In genomic region chr6:78614961-78615360, GRCh38 we compare ENCODE assay signal across 18 cellular contexts.
DNase-seq lines count a peak whose midpoint lies in the region; ATAC-seq, FAIRE-seq and TF ChIP-seq lines count a peak whose summit lies in the region.
"Had no signal": no experiment of that assay in that cellular context is flagged by ENCODE, and none has a peak within 500 bp of the region (broad histone marks: within the 10 kb centered on the region; RNA-seq: fewer than 3 reads in every experiment).

No MANE protein-coding gene starts in this region.

- FAIRE-seq in GM12891 (lab: Jason Lieb, UNC), result no peak
- FAIRE-seq: A549, bronchial epithelial cell, kidney, TTC549 had no signal

- H3K27me3 Mint-ChIP-seq in stimulated activated naive B cell treated with anti-CD40 and anti-IgM and Interleukin-4, amounts not matched to agents 10 μg/mL and 1 μg/mL and 100 μg/mL, for 72 hours, result no peaks in the 10 kb centered on the region
- H3K27me3 Mint-ChIP-seq: type B pancreatic cell had no signal

- H3K27ac Mint-ChIP-seq in stimulated activated naive B cell treated with anti-CD40 and anti-IgM and Interleukin-4, amounts not matched to agents 10 μg/mL and 1 μg/mL and 100 μg/mL, for 72 hours, result no peak overlapping the region
- H3K27ac Mint-ChIP-seq: activated CD8-positive, alpha-beta T cell treated with anti-CD3 and anti-CD28 coated beads, Interleukin-2, amount 10 ng/mL, durations not matched to agents 7 days and 5 days; type B pancreatic cell had no signal

- H3K4me1 Mint-ChIP-seq in stimulated activated naive B cell treated with anti-CD40 and anti-IgM and Interleukin-4, amounts not matched to agents 10 μg/mL and 1 μg/mL and 100 μg/mL, for 72 hours, result no peaks in the 10 kb centered on the region

- ATAC-seq in GM19395 (IDR thresholded peaks at IDR 0.05; ENCODE audit: unreplicated experiment) (peak; percentile 22), HG02798 (IDR thresholded peaks at IDR 0.05; ENCODE audit: poor library complexity, unreplicated experiment) (peak; percentile 71), HG03460 (IDR thresholded peaks at IDR 0.05; ENCODE audit: unreplicated experiment) (peak; percentile 32)
- no peak for ATAC-seq in stimulated activated naive B cell treated with anti-CD40 and anti-IgM and Interleukin-4, amounts not matched to agents 10 μg/mL and 1 μg/mL and 100 μg/mL, for 72 hours (replicated peaks)
- ATAC-seq: A549; activated CD8-positive, alpha-beta T cell treated with anti-CD3 and anti-CD28 coated beads, Interleukin-2, amount 10 ng/mL, durations not matched to agents 7 days and 5 days; psoas muscle had no signal

- no peak overlapping the region for H3K4me3 Mint-ChIP-seq in stimulated activated naive B cell treated with anti-CD40 and anti-IgM and Interleukin-4, amounts not matched to agents 10 μg/mL and 1 μg/mL and 100 μg/mL, for 72 hours
- H3K4me3 Mint-ChIP-seq: activated CD8-positive, alpha-beta T cell treated with anti-CD3 and anti-CD28 coated beads, Interleukin-2, amount 10 ng/mL, durations not matched to agents 7 days and 5 days; type B pancreatic cell had no signal

- H3K9me3 Mint-ChIP-seq in stimulated activated naive B cell treated with anti-CD40 and anti-IgM and Interleukin-4, amounts not matched to agents 10 μg/mL and 1 μg/mL and 100 μg/mL, for 72 hours, result no peaks in the 10 kb centered on the region
- H3K9me3 Mint-ChIP-seq: type B pancreatic cell had no signal

- TF ChIP-seq POLR2A in GM12891 (IDR thresholded peaks at IDR 0.05; ENCODE audit: low read depth, low read length), result no peak

- no peak for TF ChIP-seq CTCF in GM12865 (IDR thresholded peaks at IDR 0.05; ENCODE audit: insufficient read depth, low read depth, low read length, missing control alignments)

- DNase-seq in GM12865 (ENCODE audit: low read depth) (peak; percentile 6), superior temporal gyrus (ENCODE audit: extremely low spot score) (no peak), GM12891 (ENCODE audit: insufficient read length, low spot score) (no peak)
- no peak for DNase-seq in stimulated activated naive B cell treated with anti-CD40 and anti-IgM and Interleukin-4, amounts not matched to agents 10 μg/mL and 1 μg/mL and 100 μg/mL, for 72 hours
- DNase-seq in activated CD8-positive, alpha-beta memory T cell treated with anti-CD3 and anti-CD28 coated beads, Interleukin-2, amount 50 U/mL, for 4 hours, result no peak
- DNase-seq: activated CD8-positive, alpha-beta T cell treated with anti-CD3 and anti-CD28 coated beads, Interleukin-2, amount 10 ng/mL, durations not matched to agents 7 days and 5 days; kidney; NCI-H187; psoas muscle; SHP77 treated with DMSO at 0.1 percent for 48 hours; stimulated activated CD8-positive, alpha-beta memory T cell treated with anti-CD3 and anti-CD28 coated beads, Interleukin-4, amount 100 ng/mL, for 48 hours had no signal

- H3K4me3 ChIP-seq in GM12865 (ENCODE audit: low read depth, low read length), result peak overlapping the region; percentile 20; the same call in 1 of the 2 replicates
- H3K4me3 ChIP-seq: A549, psoas muscle had no signal

- H3K36me3 Mint-ChIP-seq in stimulated activated naive B cell treated with anti-CD40 and anti-IgM and Interleukin-4, amounts not matched to agents 10 μg/mL and 1 μg/mL and 100 μg/mL, for 72 hours, result no peaks in the 10 kb centered on the region
- H3K36me3 Mint-ChIP-seq: type B pancreatic cell had no signal

TF ChIP-seq in GM12891, 5 proteins besides CTCF, POLR2A, EP300 and RAD21:
- TF ChIP-seq PAX5 (IDR thresholded peaks at IDR 0.05; ENCODE audit: insufficient read depth, low read length, severe bottlenecking), result no peak
- no peak for TF ChIP-seq POLR2AphosphoS5 (IDR thresholded peaks at IDR 0.05; ENCODE audit: low read depth, low read length)
- TF ChIP-seq SPI1 (IDR thresholded peaks at IDR 0.05; ENCODE audit: low read depth, low read length), result no peak
- TF ChIP-seq TAF1 (IDR thresholded peaks at IDR 0.05; ENCODE audit: low read depth, low read length), result no peak
- no peak for TF ChIP-seq POU2F2 (IDR thresholded peaks at IDR 0.05; ENCODE audit: low read depth, low read length)
TF ChIP-seq in GM12891: peak in this region for 0.

Comparison
In these comparisons a context has a peak if more than half of its experiments do, and no peak if none do; other contexts are left out.
1. ATAC-seq: peak in GM19395 (single experiment), HG02798 (single experiment) and HG03460 (single experiment); none in stimulated activated naive B cell treated with anti-CD40 and anti-IgM and Interleukin-4, amounts not matched to agents 10 μg/mL and 1 μg/mL and 100 μg/mL, for 72 hours (0 of 2).